8 cellular contexts compared by ENCODE assay signal in genomic region chr10:93496322-93497041, GRCh38. TPM values are rescaled to one million over a fixed set of nuclear protein-coding genes. Genes with fewer than 3 reads are reported as not detected.
DNase-seq lines count a peak whose midpoint lies in the region; FAIRE-seq and TF ChIP-seq lines count a peak whose summit lies in the region.

CEP55 (plus strand) TSS chr10:93496612; CDS start chr10:93500052, 3,440 bp downstream.

- no peaks in the 10 kb centered on the region for H3K9me3 ChIP-seq in SJSA1 (replicated peaks)

- CTCF ChIA-PET in HEK293T (lab: Yijun Ruan, JAX), result interaction anchor here (1.0 to 1.6 kb wide), 3 partner anchors 14 to 120 kb away, joined by 3 to 6 read pairs (median 5); partner anchors contain the start of gene MYOF

- no peaks in the 10 kb centered on the region for H3K27me3 ChIP-seq in SJSA1 (replicated peaks)

- peak; percentile 79 for DNase-seq in GF-D8 (lab: John Stamatoyannopoulos, UW)
- peak; percentile 98 for DNase-seq in HEK293T (ENCODE audit: extremely low spot score)
- DNase-seq in MV-4-11 (lab: John Stamatoyannopoulos, UW), result peak; percentile 88
- peak; percentile 97 for DNase-seq in SJSA1 (ENCODE audit: low read depth in 1 of 2, low spot score in 2 of 2)
- peak; percentile 90 for DNase-seq in activated gamma-delta T cell treated with anti-CD3 and anti-CD28 coated beads, Interleukin-2, amount 50 U/mL, for 16 hours (ENCODE audit: low read depth)
- peak; percentile 88 to 97 for DNase-seq in frontal cortex (ENCODE audit: low spot score in 2 of 2)
- peak; percentile 38 for DNase-seq in non-pigmented ciliary epithelial cell (ENCODE audit: low read depth)
- DNase-seq in superior temporal gyrus (ENCODE audit: extremely low spot score), result peak; percentile 89

- H3K36me3 ChIP-seq in SJSA1, result peaks cover 23% of the 10 kb centered on the region

- POLR2A ChIA-PET in HEK293T (lab: Yijun Ruan, JAX), result interaction anchor here (0.7 to 1.8 kb wide), 9 partner anchors 8 to 120 kb away, joined by 3 to 19 read pairs (median 5); partner anchors contain the start of gene MYOF

- peak within 1 kb of the TSS; percentile 83 for H3K27ac ChIP-seq in SJSA1

- FAIRE-seq in frontal cortex (lab: Jason Lieb, UNC), result no peak

- peaks cover 16% of the 10 kb centered on the region for H3K4me1 ChIP-seq in SJSA1 (replicated peaks)

- H3K4me3 ChIP-seq in SJSA1, result peak within 1 kb of the TSS; percentile 78

TF ChIP-seq in HEK293T, 16 proteins besides CTCF, POLR2A, EP300 and RAD21:
- no peak; the same call in 1 of the 2 replicates for TF ChIP-seq CTBP1 (IDR thresholded peaks at IDR 0.05; ENCODE audit: borderline replicate concordance)
- TF ChIP-seq ELF4 (IDR thresholded peaks at IDR 0.05), result peak; percentile 88
- no peak for TF ChIP-seq SP1 (IDR thresholded peaks at IDR 0.05)
- TF ChIP-seq FOXM1 (IDR thresholded peaks at IDR 0.05; ENCODE audit: borderline replicate concordance), result peak; percentile 83
- TF ChIP-seq LEF1 (IDR thresholded peaks at IDR 0.05; ENCODE audit: borderline replicate concordance), result no peak
- no peak for TF ChIP-seq BHLHE40 (IDR thresholded peaks at IDR 0.05; ENCODE audit: borderline replicate concordance)
- TF ChIP-seq TARDBP (IDR thresholded peaks at IDR 0.05), result no peak
- TF ChIP-seq HDGF (IDR thresholded peaks at IDR 0.05; ENCODE audit: borderline replicate concordance), result peak; percentile 91; the same call in 1 of the 2 replicates
- TF ChIP-seq NFRKB (IDR thresholded peaks at IDR 0.05), result no peak
- no peak for TF ChIP-seq FOXA1 (IDR thresholded peaks at IDR 0.05)
- TF ChIP-seq PKNOX1 (IDR thresholded peaks at IDR 0.05), result peak; percentile 47; the same call in 1 of the 2 replicates
- no peak for TF ChIP-seq FOXK2 (IDR thresholded peaks at IDR 0.05)
- TF ChIP-seq ARNT (IDR thresholded peaks at IDR 0.05), result no peak
- peak; percentile 67; the same call in 1 of the 2 replicates for TF ChIP-seq L3MBTL2 (conservative IDR thresholded peaks at IDR 0.05)
- TF ChIP-seq SUZ12 (IDR thresholded peaks at IDR 0.05), result no peak
- TF ChIP-seq ZNF384 (IDR thresholded peaks at IDR 0.05), result no peak

RNA-seq across cellular contexts. Expression of gene CEP55, which starts in this region (rescaled TPM):
- 149 and 198 TPM in 2 replicates for total RNA-seq in SJSA1 (2014; rRNA removed; shearing (Covaris generic))
- total RNA-seq in frontal cortex, result 2.4 TPM

Comparison
In these comparisons a context has a peak if more than half of its experiments do, and no peak if none do; other contexts are left out.
1. Peak in every context shown above with its lines: DNase-seq, H3K4me3 ChIP-seq and H3K27ac ChIP-seq.
2. RNA of gene CEP55 (total RNA-seq): 149 to 198 TPM in SJSA1; 2.4 TPM in frontal cortex (single experiment); every median in the first group is over 10 times any median in the second.
3. DNase-seq: peak in every context shown above with its lines; median percentile 98 in HEK293T; 97 in SJSA1; 92 in frontal cortex; 90 in activated gamma-delta T cell treated with anti-CD3 and anti-CD28 coated beads, Interleukin-2, amount 50 U/mL, for 16 hours; 89 in superior temporal gyrus; 88 in MV-4-11; 79 in GF-D8; 38 in non-pigmented ciliary epithelial cell.